17 cellular contexts compared by ENCODE assay signal in genomic region chr9:17004500-17004899, GRCh38.
A peak's percentile ranks its signal among the peaks of the same experiment; 100 is the strongest.
DNase-seq lines count a peak whose midpoint lies in the region; ATAC-seq, FAIRE-seq and TF ChIP-seq lines count a peak whose summit lies in the region.
"Had no signal": no experiment of that assay in that cellular context is flagged by ENCODE, and none has a peak within 500 bp of the region (broad histone marks: within the 10 kb centered on the region; RNA-seq: fewer than 3 reads in every experiment).

No MANE protein-coding gene starts in this region.

- H3K4me1 ChIP-seq in fibroblast of lung (ENCODE audit: control insufficient read depth, extremely low read depth, insufficient read depth, low read length) (peaks cover 4% of the 10 kb centered on the region), neuronal stem cell (ENCODE audit: control insufficient read depth in 2 of 2, insufficient read depth in 1 of 2, low read depth in 1 of 2, low read length in 2 of 2) (no peaks in the 10 kb centered on the region), Karpas-422 (ENCODE audit: low read length) (no peaks in the 10 kb centered on the region)

- H3K27ac Mint-ChIP-seq in Calu3 (ENCODE audit: unreplicated experiment) (peak overlapping the region; percentile 47), nephron (peak overlapping the region; percentile 83 to 89 (median 87))
- H3K27ac Mint-ChIP-seq: stimulated activated memory B cell treated with anti-CD40 and anti-IgM and Interleukin-4, amounts not matched to agents 10 μg/mL and 1 μg/mL and 100 μg/mL, for 72 hours had no signal

- H3K36me3 ChIP-seq in fibroblast of lung (ENCODE audit: control insufficient read depth, insufficient read depth, low read length), result no peaks in the 10 kb centered on the region
- H3K36me3 ChIP-seq in neuronal stem cell (replicated peaks in 1 of 2; ENCODE audit: control insufficient read depth in 2 of 2, insufficient read depth in 2 of 2, low read length in 2 of 2), result no peaks in the 10 kb centered on the region
- H3K36me3 ChIP-seq in Karpas-422 (ENCODE audit: insufficient read depth, low read length), result no peaks in the 10 kb centered on the region

- no CpG with 5 or more reads among the region's 5 CpGs for WGBS in neuronal stem cell (ENCODE audit: extremely low coverage in 2 of 2, insufficient read length in 2 of 2, insufficient replicate concordance in 1 of 2), 2 donors

- H3K4me1 Mint-ChIP-seq in Calu3 (ENCODE audit: low read depth, unreplicated experiment) (peaks cover 10% of the 10 kb centered on the region), nephron (peaks cover 27% of the 10 kb centered on the region)
- H3K4me1 Mint-ChIP-seq: stimulated activated memory B cell treated with anti-CD40 and anti-IgM and Interleukin-4, amounts not matched to agents 10 μg/mL and 1 μg/mL and 100 μg/mL, for 72 hours had no signal

- CTCF ChIA-PET in Calu3 (lab: Charles Lee), result no interaction called here

- H3K9me3 Mint-ChIP-seq in Calu3 (ENCODE audit: low read depth, unreplicated experiment) (no peaks in the 10 kb centered on the region), nephron (peaks cover 6% of the 10 kb centered on the region)

- H3K4me3 Mint-ChIP-seq in Calu3 (ENCODE audit: low read depth, unreplicated experiment) (peak overlapping the region; percentile 49), nephron (peak overlapping the region in 1 of 3 experiments; percentile 17)
- H3K4me3 Mint-ChIP-seq: stimulated activated memory B cell treated with anti-CD40 and anti-IgM and Interleukin-4, amounts not matched to agents 10 μg/mL and 1 μg/mL and 100 μg/mL, for 72 hours had no signal

- intact Hi-C loops in Calu3 (cut with micrococcal nuclease; ENCODE audit: unreplicated experiment), result no loop called here

- H3K4me3 ChIP-seq in fibroblast of lung (replicated peaks in 1 of 4; ENCODE audit: control extremely low read depth in 1 of 4, insufficient read depth in 1 of 4, low read depth in 3 of 4, low read length in 4 of 4) (peak overlapping the region in 1 of 4 experiments; percentile 27), neuronal stem cell (ENCODE audit: low read length in 2 of 2) (no peak overlapping the region), Karpas-422 (ENCODE audit: low read length) (no peak overlapping the region)

- no peak overlapping the region for H2BK12ac ChIP-seq in neuronal stem cell (ENCODE audit: low read length)

- H3K9me3 ChIP-seq in fibroblast of lung (ENCODE audit: control insufficient read depth, insufficient read depth, low read depth, low read length), result no peaks in the 10 kb centered on the region
- no peaks in the 10 kb centered on the region for H3K9me3 ChIP-seq in neuronal stem cell (replicated peaks in 1 of 2; ENCODE audit: control insufficient read depth in 2 of 2, insufficient read depth in 1 of 2, low read depth in 1 of 2, low read length in 2 of 2)
- no peaks in the 10 kb centered on the region for H3K9me3 ChIP-seq in Karpas-422 (ENCODE audit: low read length)
- H3K9me3 ChIP-seq: psoas muscle, SK-N-SH had no signal

- H3K79me2 ChIP-seq in fibroblast of lung (ENCODE audit: control insufficient read depth, insufficient read depth, low read length) (no peaks in the 10 kb centered on the region), Karpas-422 (ENCODE audit: low read length) (no peaks in the 10 kb centered on the region)

- FAIRE-seq in RCC 7860 (lab: Jason Lieb, UNC), result peak; percentile 71
- FAIRE-seq: GM18507 had no signal

- H3K9me2 ChIP-seq in Karpas-422 (replicated peaks; ENCODE audit: insufficient read depth, low read length), result no peaks in the 10 kb centered on the region
- H3K9me2 ChIP-seq: SK-N-SH had no signal

- no TSS peak for BruUV-seq in Calu3 (replicated peaks; lab: Mats Ljungman, UMichigan)

- H3K36me3 Mint-ChIP-seq in Calu3 (ENCODE audit: insufficient read depth, unreplicated experiment), result no peaks in the 10 kb centered on the region
- no peaks in the 10 kb centered on the region for H3K36me3 Mint-ChIP-seq in nephron (ENCODE audit: low read depth)
- H3K36me3 Mint-ChIP-seq: stimulated activated memory B cell treated with anti-CD40 and anti-IgM and Interleukin-4, amounts not matched to agents 10 μg/mL and 1 μg/mL and 100 μg/mL, for 72 hours had no signal

- H3K23ac ChIP-seq in neuronal stem cell (ENCODE audit: low read depth, low read length, poor library complexity), result no peak overlapping the region

- H2AFZ ChIP-seq in fibroblast of lung (ENCODE audit: low read length) (no peak overlapping the region), neuronal stem cell (ENCODE audit: low read length) (no peak overlapping the region), Karpas-422 (ENCODE audit: low read length) (no peak overlapping the region)

- no peak for ATAC-seq in HG02973 (IDR thresholded peaks at IDR 0.05; ENCODE audit: unreplicated experiment)
- ATAC-seq: activated CD4-positive, CD25-positive, alpha-beta regulatory T cell treated with anti-CD3 and anti-CD28 coated beads, Interleukin-2, amount 50 U/mL, for 24 hours; stimulated activated memory B cell treated with anti-CD40 and anti-IgM and Interleukin-4, amounts not matched to agents 10 μg/mL and 1 μg/mL and 100 μg/mL, for 72 hours had no signal

- H3K27ac ChIP-seq in fibroblast of lung (ENCODE audit: insufficient read depth, low read length), result no peak overlapping the region
- H3K27ac ChIP-seq in neuronal stem cell (replicated peaks; ENCODE audit: low read length), result no peak overlapping the region
- no peak overlapping the region for H3K27ac ChIP-seq in Karpas-422 (ENCODE audit: low read length)
- H3K27ac ChIP-seq: psoas muscle had no signal

- H3K79me1 ChIP-seq in neuronal stem cell (ENCODE audit: low read depth, low read length), result no peaks in the 10 kb centered on the region

- H2AK5ac ChIP-seq in neuronal stem cell (ENCODE audit: low read depth, low read length), result no peak overlapping the region

- H4K20me1 ChIP-seq in fibroblast of lung (ENCODE audit: control insufficient read depth, extremely low read depth, insufficient read depth, low read length) (no peaks in the 10 kb centered on the region), Karpas-422 (ENCODE audit: insufficient read depth, low read depth, low read length) (no peaks in the 10 kb centered on the region)

- H2BK5ac ChIP-seq in neuronal stem cell (ENCODE audit: low read length), result no peak overlapping the region

- no peak overlapping the region for H2BK15ac ChIP-seq in neuronal stem cell (ENCODE audit: low read length)

- no peak overlapping the region for H4K8ac ChIP-seq in neuronal stem cell (ENCODE audit: low read depth, low read length)

- H2BK120ac ChIP-seq in neuronal stem cell (ENCODE audit: low read depth, low read length), result no peak overlapping the region

- H4K91ac ChIP-seq in neuronal stem cell (ENCODE audit: low read depth, low read length, poor library complexity), result no peak overlapping the region

- H3K27me3 ChIP-seq in fibroblast of lung (ENCODE audit: control insufficient read depth, insufficient read depth, low read length) (no peaks in the 10 kb centered on the region), neuronal stem cell (ENCODE audit: control insufficient read depth in 3 of 3, insufficient read depth in 3 of 3, low read depth in 1 of 3, low read length in 3 of 3) (no peaks in the 10 kb centered on the region), Karpas-422 (ENCODE audit: low read length) (no peaks in the 10 kb centered on the region)

- no peak overlapping the region for H3K18ac ChIP-seq in neuronal stem cell (ENCODE audit: low read length)

- no peaks in the 10 kb centered on the region for H3K27me3 Mint-ChIP-seq in Calu3 (ENCODE audit: unreplicated experiment)
- no peaks in the 10 kb centered on the region for H3K27me3 Mint-ChIP-seq in nephron (ENCODE audit: low read depth)
- H3K27me3 Mint-ChIP-seq: stimulated activated memory B cell treated with anti-CD40 and anti-IgM and Interleukin-4, amounts not matched to agents 10 μg/mL and 1 μg/mL and 100 μg/mL, for 72 hours had no signal

- peak overlapping the region; percentile 82 for H3K4me2 ChIP-seq in fibroblast of lung (ENCODE audit: extremely low read depth, insufficient read depth, low read length)
- H3K4me2 ChIP-seq in neuronal stem cell (ENCODE audit: insufficient read depth, low read length, poor library complexity, severe bottlenecking), result no peak overlapping the region
- no peak overlapping the region for H3K4me2 ChIP-seq in Karpas-422 (ENCODE audit: low read depth, low read length, poor library complexity, severe bottlenecking)
- H3K4me2 ChIP-seq: SK-N-SH had no signal

- DNase-seq in Calu3, result no peak
- peak; percentile 37 for DNase-seq in RCC 7860 (ENCODE audit: low spot score)
- peak; percentile 23 to 63 for DNase-seq in fibroblast of lung (ENCODE audit: low read depth in 2 of 2)
- DNase-seq in neuronal stem cell (ENCODE audit: low spot score), result no peak
- no peak for DNase-seq in NOMO-1 treated with DMSO at 0.1 percent for 48 hours (lab: John Stamatoyannopoulos, UW; ENCODE audit: unreplicated experiment)
- no peak for DNase-seq in Karpas-422
- DNase-seq: activated T-cell treated with anti-CD3 and anti-CD28 coated beads, Interleukin-2, amount 50 U/mL, for 1 hour; AML-193; hippocampal formation; SK-N-SH; stimulated activated CD4-positive, alpha-beta T cell treated with anti-CD3 and anti-CD28 coated beads, Interleukin-4, amount 100 ng/mL, for 1 hour had no signal

- no peak overlapping the region for H3K9ac ChIP-seq in fibroblast of lung (ENCODE audit: insufficient read depth, low read length)
- H3K9ac ChIP-seq in neuronal stem cell (ENCODE audit: low read depth, low read length, poor library complexity), result no peak overlapping the region
- H3K9ac ChIP-seq in Karpas-422 (ENCODE audit: low read length), result no peak overlapping the region
- H3K9ac ChIP-seq: SK-N-SH had no signal

- no peak for TF ChIP-seq CTCF in Calu3 (IDR thresholded peaks at IDR 0.05; ENCODE audit: unreplicated experiment)
- TF ChIP-seq CTCF in fibroblast of lung (conservative IDR thresholded peaks at IDR 0.05 in 1 of 2, IDR thresholded peaks at IDR 0.05 in 1 of 2; ENCODE audit: low read depth in 1 of 2, low read length in 2 of 2), result no peak
- no peak for TF ChIP-seq CTCF in nephron (IDR thresholded peaks at IDR 0.05; ENCODE audit: unreplicated experiment in 3 of 3)

- H3K14ac ChIP-seq in neuronal stem cell (ENCODE audit: low read length), result no peak overlapping the region

- no peak overlapping the region for H3K4ac ChIP-seq in neuronal stem cell (ENCODE audit: low read length)

Comparison
In these comparisons a context has a peak if more than half of its experiments do, and no peak if none do; other contexts are left out.
1. DNase-seq: peak in RCC 7860 (single experiment) and fibroblast of lung (2 of 2); none in Calu3 (single experiment), neuronal stem cell (single experiment), NOMO-1 treated with DMSO at 0.1 percent for 48 hours (single experiment) and Karpas-422 (single experiment).